Comparison of ENCODE assay signal across 8 cellular contexts in genomic region chr19:3125900-3126524, GRCh38. TPM values are rescaled to one million over a fixed set of nuclear protein-coding genes. Genes with fewer than 3 reads are reported as not detected.
DNase-seq lines count a peak whose midpoint lies in the region; ATAC-seq and TF ChIP-seq lines count a peak whose summit lies in the region.

No MANE protein-coding gene starts in this region.

- peak; percentile 44 for ATAC-seq in left lobe of liver
- no peak for ATAC-seq in GM18861 (IDR thresholded peaks at IDR 0.05; ENCODE audit: unreplicated experiment)
- ATAC-seq in GM21528 (IDR thresholded peaks at IDR 0.05; ENCODE audit: low FRiP score, unreplicated experiment): no peak

- peak; percentile 66 to 73 for DNase-seq in Caco-2
- DNase-seq in Karpas-422: peak; percentile 86
- peak; percentile 65 for DNase-seq in UCSD-AML1 (lab: John Stamatoyannopoulos, UW; ENCODE audit: unreplicated experiment)
- peak; percentile 68 for DNase-seq in left lobe of liver (ENCODE audit: low spot score)
- peak; percentile 55 to 57 for DNase-seq in stimulated activated CD8-positive, alpha-beta memory T cell treated with anti-CD3 and anti-CD28 coated beads, Interleukin-15, amount 100 ng/mL, for 48 hours (ENCODE audit: low read depth in 2 of 2)

- no peaks in the 10 kb centered on the region for H3K4me1 ChIP-seq in Caco-2
- H3K4me1 ChIP-seq in Karpas-422 (ENCODE audit: low read length): no peaks in the 10 kb centered on the region

- no peak overlapping the region for H3K4me3 Mint-ChIP-seq in Caco-2 (ENCODE audit: unreplicated experiment)
- H3K4me3 Mint-ChIP-seq in brain: no peak overlapping the region

- H3K4me3 ChIP-seq in Caco-2 (ENCODE audit: low read depth, low read length) (no peak overlapping the region), Karpas-422 (ENCODE audit: low read length) (no peak overlapping the region)

- H3K36me3 Mint-ChIP-seq in Caco-2 (ENCODE audit: insufficient read depth, unreplicated experiment) (peaks cover 13% of the 10 kb centered on the region), brain (no peaks in the 10 kb centered on the region)

- POLR2A ChIA-PET in Caco-2 (lab: Charles Lee): interaction anchor here (0.6 kb wide), 2 partner anchors 30 to 61 kb away, joined by 3 to 4 read pairs; no protein-coding TSS in a partner anchor

- H3K9me2 ChIP-seq in Karpas-422 (replicated peaks; ENCODE audit: insufficient read depth, low read length): no peaks in the 10 kb centered on the region

- H3K27ac ChIP-seq in Karpas-422 (ENCODE audit: low read length): no peak overlapping the region

- no peak overlapping the region for H2AFZ ChIP-seq in Karpas-422 (ENCODE audit: low read length)

- CTCF ChIA-PET in Caco-2 (lab: Charles Lee): interaction anchor here (0.6 to 0.7 kb wide), 2 partner anchors 14 to 175 kb away, joined by 3 to 5 read pairs; no protein-coding TSS in a partner anchor

- no peaks in the 10 kb centered on the region for H3K9me3 ChIP-seq in Caco-2
- no peaks in the 10 kb centered on the region for H3K9me3 ChIP-seq in Karpas-422 (ENCODE audit: low read length)

- H3K79me2 ChIP-seq in Karpas-422 (ENCODE audit: low read length): no peaks in the 10 kb centered on the region

- H3K4me2 ChIP-seq in Karpas-422 (ENCODE audit: low read depth, low read length, poor library complexity, severe bottlenecking): no peak overlapping the region

- H3K9me3 Mint-ChIP-seq in Caco-2 (ENCODE audit: unreplicated experiment): no peaks in the 10 kb centered on the region
- peaks cover 2 to 9% (median 6%) of the 10 kb centered on the region in 5 experiments for H3K9me3 Mint-ChIP-seq in brain

- no peaks in the 10 kb centered on the region for H3K27me3 ChIP-seq in Caco-2 (replicated peaks; ENCODE audit: control insufficient read depth, insufficient read depth, low read length)
- no peaks in the 10 kb centered on the region for H3K27me3 ChIP-seq in Karpas-422 (ENCODE audit: low read length)

- H3K36me3 ChIP-seq in Caco-2 (ENCODE audit: control insufficient read depth, insufficient read depth, low read length) (no peaks in the 10 kb centered on the region), Karpas-422 (ENCODE audit: insufficient read depth, low read length) (no peaks in the 10 kb centered on the region)

- H3K27me3 Mint-ChIP-seq in Caco-2 (ENCODE audit: insufficient read depth, unreplicated experiment): no peaks in the 10 kb centered on the region
- peaks cover 12% of the 10 kb centered on the region for H3K27me3 Mint-ChIP-seq in brain

- peak; percentile 65 to 75 for TF ChIP-seq CTCF in Caco-2 (IDR thresholded peaks at IDR 0.05; ENCODE audit: insufficient read depth in 1 of 2, low read depth in 1 of 2, low read length in 1 of 2, severe bottlenecking in 1 of 2, unreplicated experiment in 1 of 2)
- TF ChIP-seq CTCF in brain (conservative IDR thresholded peaks at IDR 0.05): peak; percentile 55 to 70

- no peaks in the 10 kb centered on the region for H3K4me1 Mint-ChIP-seq in Caco-2 (ENCODE audit: low read depth, unreplicated experiment)
- no peaks in the 10 kb centered on the region for H3K4me1 Mint-ChIP-seq in brain

- no peaks in the 10 kb centered on the region for H4K20me1 ChIP-seq in Karpas-422 (ENCODE audit: insufficient read depth, low read depth, low read length)

- no peak overlapping the region for H3K27ac Mint-ChIP-seq in Caco-2 (ENCODE audit: unreplicated experiment)
- no peak overlapping the region for H3K27ac Mint-ChIP-seq in brain

- no peak overlapping the region for H3K9ac ChIP-seq in Karpas-422 (ENCODE audit: low read length)

- no TSS peak for BruUV-seq in Caco-2 (replicated peaks; lab: Mats Ljungman, UMichigan)

- intact Hi-C loops in Caco-2 (cut with micrococcal nuclease; ENCODE audit: unreplicated experiment): loop anchor here (2.0 to 5.0 kb wide), 2 partner anchors 49 to 164 kb away; no protein-coding TSS in a partner anchor

RNA-seq across cellular contexts. Expression of gene GNA15, which starts 9.8 kb away (rescaled TPM):
- not detected in 2 replicates for total RNA-seq in Caco-2 (2022)
- total RNA-seq in Karpas-422 (2014; rRNA removed; shearing (Covaris generic); ENCODE audit: low replicate concordance): not detected in 2 replicates
- polyA plus RNA-seq in brain (ENCODE audit: insufficient read depth, low read depth, low replicate concordance): 2.3 TPM
- total RNA-seq in left lobe of liver: 1.0 TPM

RNA-seq across cellular contexts. Expression of gene GNA11, which starts 31.9 kb away (rescaled TPM):
- total RNA-seq in Caco-2 (2022) (50.0 and 50.7 TPM in 2 replicates), left lobe of liver (22.8 TPM)
- 0.58 and 2.6 TPM in 2 replicates for total RNA-seq in Karpas-422 (2014; rRNA removed; shearing (Covaris generic); ENCODE audit: low replicate concordance)
- 130 TPM for polyA plus RNA-seq in brain (ENCODE audit: insufficient read depth, low read depth, low replicate concordance)

RNA-seq across cellular contexts. Expression of gene S1PR4, which starts 52.6 kb away (rescaled TPM):
- total RNA-seq in Caco-2 (2022) (not detected in 2 replicates), left lobe of liver (0.70 TPM)
- not detected in 2 replicates for total RNA-seq in Karpas-422 (2014; rRNA removed; shearing (Covaris generic); ENCODE audit: low replicate concordance)
- not detected for polyA plus RNA-seq in brain (ENCODE audit: insufficient read depth, low read depth, low replicate concordance)

RNA-seq across cellular contexts. Expression of gene NCLN, which starts 59.7 kb away (rescaled TPM):
- total RNA-seq in Caco-2 (2022) (87.3 and 94.2 TPM in 2 replicates), left lobe of liver (40.7 TPM)
- total RNA-seq in Karpas-422 (2014; rRNA removed; shearing (Covaris generic); ENCODE audit: low replicate concordance): 30.0 and 37.6 TPM in 2 replicates
- polyA plus RNA-seq in brain (ENCODE audit: insufficient read depth, low read depth, low replicate concordance): 42.4 TPM
